Comparison of ENCODE assay signal across 8 cellular contexts in genomic region chr12:56152756-56153137, GRCh38. TPM values are rescaled to one million over a fixed set of nuclear protein-coding genes. Genes with fewer than 3 reads are reported as not detected.
A peak's percentile ranks its signal among the peaks of the same experiment; 100 is the strongest.
DNase-seq lines count a peak whose midpoint lies in the region; FAIRE-seq and TF ChIP-seq lines count a peak whose summit lies in the region.

No MANE protein-coding gene starts in this region.

- H3K36me3 ChIP-seq in kidney (ENCODE audit: control insufficient read depth in 1 of 2, insufficient read depth in 2 of 2, low read length in 2 of 2): peaks cover 0 to 2% of the 10 kb centered on the region in 2 donors

- FAIRE-seq in kidney (lab: Jason Lieb, UNC): no peak

- no peak for DNase-seq in activated CD4-positive, alpha-beta T cell treated with anti-CD3 and anti-CD28 coated beads, Interleukin-2, amount 10 ng/mL, durations not matched to agents 24 days and 14 days
- no peak for DNase-seq in activated CD4-positive, alpha-beta T cell treated with anti-CD3 and anti-CD28 coated beads, Interleukin-2, amount 50 U/mL, for 4 hours
- no peak for DNase-seq in activated naive CD8-positive, alpha-beta T cell treated with anti-CD3 and anti-CD28 coated beads for 36 hours
- DNase-seq in kidney: peak; percentile 54
- no peak for DNase-seq in midbrain (lab: John Stamatoyannopoulos, UW)
- no peak for DNase-seq in posterior vena cava (ENCODE audit: low spot score)
- DNase-seq in superior temporal gyrus (ENCODE audit: extremely low spot score): no peak

- H3K27ac Mint-ChIP-seq in activated CD4-positive, alpha-beta T cell treated with anti-CD3 and anti-CD28 coated beads, Interleukin-2, amount 10 ng/mL, durations not matched to agents 24 days and 14 days: peak overlapping the region; percentile 98
- H3K27ac Mint-ChIP-seq in activated naive CD8-positive, alpha-beta T cell treated with anti-CD3 and anti-CD28 coated beads for 36 hours: peak overlapping the region; percentile 98

- H3K27ac ChIP-seq in kidney (ENCODE audit: low read depth in 2 of 2, low read length in 2 of 2) (peak overlapping the region; percentile 24 to 91), temporal lobe (ENCODE audit: low read depth, low read length) (peak overlapping the region; percentile 78)

- H3K27me3 Mint-ChIP-seq in activated CD4-positive, alpha-beta T cell treated with anti-CD3 and anti-CD28 coated beads, Interleukin-2, amount 10 ng/mL, durations not matched to agents 24 days and 14 days: no peaks in the 10 kb centered on the region
- no peaks in the 10 kb centered on the region for H3K27me3 Mint-ChIP-seq in activated naive CD8-positive, alpha-beta T cell treated with anti-CD3 and anti-CD28 coated beads for 36 hours

- H3K4me3 Mint-ChIP-seq in activated CD4-positive, alpha-beta T cell treated with anti-CD3 and anti-CD28 coated beads, Interleukin-2, amount 10 ng/mL, durations not matched to agents 24 days and 14 days: peak overlapping the region; percentile 88
- H3K4me3 Mint-ChIP-seq in activated naive CD8-positive, alpha-beta T cell treated with anti-CD3 and anti-CD28 coated beads for 36 hours: peak overlapping the region; percentile 88

- TF ChIP-seq CTCF in kidney (IDR thresholded peaks at IDR 0.05; ENCODE audit: borderline replicate concordance, extremely low read depth, insufficient read depth): no peak

- H3K9ac ChIP-seq in kidney (ENCODE audit: low read length in 2 of 2): peak overlapping the region; percentile 68 to 83

- peaks cover 19% of the 10 kb centered on the region for H3K36me3 Mint-ChIP-seq in activated CD4-positive, alpha-beta T cell treated with anti-CD3 and anti-CD28 coated beads, Interleukin-2, amount 10 ng/mL, durations not matched to agents 24 days and 14 days (ENCODE audit: low read depth)
- H3K36me3 Mint-ChIP-seq in activated naive CD8-positive, alpha-beta T cell treated with anti-CD3 and anti-CD28 coated beads for 36 hours: peaks cover 15% of the 10 kb centered on the region

- no peaks in the 10 kb centered on the region for H3K9me3 Mint-ChIP-seq in activated CD4-positive, alpha-beta T cell treated with anti-CD3 and anti-CD28 coated beads, Interleukin-2, amount 10 ng/mL, durations not matched to agents 24 days and 14 days
- no peaks in the 10 kb centered on the region for H3K9me3 Mint-ChIP-seq in activated naive CD8-positive, alpha-beta T cell treated with anti-CD3 and anti-CD28 coated beads for 36 hours

- peaks cover 39% of the 10 kb centered on the region for H3K4me1 Mint-ChIP-seq in activated CD4-positive, alpha-beta T cell treated with anti-CD3 and anti-CD28 coated beads, Interleukin-2, amount 10 ng/mL, durations not matched to agents 24 days and 14 days
- peaks cover 33% of the 10 kb centered on the region for H3K4me1 Mint-ChIP-seq in activated naive CD8-positive, alpha-beta T cell treated with anti-CD3 and anti-CD28 coated beads for 36 hours

- H3K4me3 ChIP-seq in kidney (ENCODE audit: low read length in 2 of 2): peak overlapping the region; percentile 80 to 82

- H3K9me3 ChIP-seq in kidney (ENCODE audit: control insufficient read depth in 1 of 2, low read length in 2 of 2): no peaks in the 10 kb centered on the region

- H3K4me1 ChIP-seq in kidney (ENCODE audit: control insufficient read depth in 1 of 2, insufficient read depth in 1 of 2, low read depth in 1 of 2, low read length in 2 of 2): peaks cover 10 to 16% of the 10 kb centered on the region in 2 donors

- intact Hi-C loops in activated CD4-positive, alpha-beta T cell treated with anti-CD3 and anti-CD28 coated beads, Interleukin-2, amount 10 ng/mL, durations not matched to agents 24 days and 14 days (cut with micrococcal nuclease): loop anchor here (1.0 to 2.0 kb wide), 6 partner anchors 8 to 70 kb away; partner anchors contain the start of genes PA2G4, SMARCC2 and ZC3H10
- intact Hi-C loops in kidney (cut with DNase I): no loop called here
- intact Hi-C loops in posterior vena cava (cut with DNase I): no loop called here

RNA-seq across cellular contexts. Expression of gene MYL6B, which starts 0.4 kb away (rescaled TPM):
- 63.3 and 68.9 TPM in 2 replicates for total RNA-seq in activated CD4-positive, alpha-beta T cell treated with anti-CD3 and anti-CD28 coated beads, Interleukin-2, amount 10 ng/mL, durations not matched to agents 24 days and 14 days
- 10 to 100 TPM; 67.9 to 76.2 TPM for total RNA-seq in activated naive CD8-positive, alpha-beta T cell treated with anti-CD3 and anti-CD28 coated beads for 36 hours
- 48.2 TPM for total RNA-seq in kidney
- polyA plus RNA-seq in kidney (ENCODE audit: insufficient read depth, low read depth, low replicate concordance): 142 TPM
- total RNA-seq in temporal lobe: 79.4 TPM
- 10 to 100 TPM; 32.9 to 35.7 TPM for total RNA-seq in posterior vena cava

RNA-seq across cellular contexts. Expression of gene MYL6, which starts 5.4 kb away (rescaled TPM):
- total RNA-seq in activated CD4-positive, alpha-beta T cell treated with anti-CD3 and anti-CD28 coated beads, Interleukin-2, amount 10 ng/mL, durations not matched to agents 24 days and 14 days: 717 and 752 TPM in 2 replicates
- total RNA-seq in activated naive CD8-positive, alpha-beta T cell treated with anti-CD3 and anti-CD28 coated beads for 36 hours: 100 to 1,000 TPM; 751 to 777 TPM
- total RNA-seq in kidney (1,630 TPM), temporal lobe (442 TPM), posterior vena cava (1,000 to 10,000 TPM; 3,219 to 3,986 TPM)
- 4,190 TPM for polyA plus RNA-seq in kidney (ENCODE audit: insufficient read depth, low read depth, low replicate concordance)

RNA-seq across cellular contexts. Expression of gene ESYT1, which starts 24.7 kb away (rescaled TPM):
- 155 and 158 TPM in 2 replicates for total RNA-seq in activated CD4-positive, alpha-beta T cell treated with anti-CD3 and anti-CD28 coated beads, Interleukin-2, amount 10 ng/mL, durations not matched to agents 24 days and 14 days
- total RNA-seq in activated naive CD8-positive, alpha-beta T cell treated with anti-CD3 and anti-CD28 coated beads for 36 hours: 100 to 1,000 TPM; 153 to 155 TPM
- total RNA-seq in kidney (104 TPM), temporal lobe (19.2 TPM), posterior vena cava (100 to 1,000 TPM; 113 to 120 TPM)
- polyA plus RNA-seq in kidney (ENCODE audit: insufficient read depth, low read depth, low replicate concordance): 40.4 TPM

RNA-seq across cellular contexts. Expression of gene ZC3H10, which starts 34.7 kb away (rescaled TPM):
- 8.9 and 11.2 TPM in 2 replicates for total RNA-seq in activated CD4-positive, alpha-beta T cell treated with anti-CD3 and anti-CD28 coated beads, Interleukin-2, amount 10 ng/mL, durations not matched to agents 24 days and 14 days
- total RNA-seq in activated naive CD8-positive, alpha-beta T cell treated with anti-CD3 and anti-CD28 coated beads for 36 hours: 1 to 10 TPM; 6.9 to 7.2 TPM
- total RNA-seq in kidney (8.6 TPM), temporal lobe (3.9 TPM), posterior vena cava (1 to 10 TPM; 7.9 to 8.0 TPM)
- polyA plus RNA-seq in kidney (ENCODE audit: insufficient read depth, low read depth, low replicate concordance): 2.4 TPM

RNA-seq across cellular contexts. Expression of gene RPL41, which starts 36.3 kb away (rescaled TPM):
- total RNA-seq in activated CD4-positive, alpha-beta T cell treated with anti-CD3 and anti-CD28 coated beads, Interleukin-2, amount 10 ng/mL, durations not matched to agents 24 days and 14 days: 3,831 and 3,993 TPM in 2 replicates
- total RNA-seq in activated naive CD8-positive, alpha-beta T cell treated with anti-CD3 and anti-CD28 coated beads for 36 hours: 1,000 to 10,000 TPM; 5,444 to 5,630 TPM
- total RNA-seq in kidney (2,987 TPM), temporal lobe (1,459 TPM), posterior vena cava (1,000 to 10,000 TPM; 2,364 to 2,753 TPM)
- polyA plus RNA-seq in kidney (ENCODE audit: insufficient read depth, low read depth, low replicate concordance): 5,602 TPM
